10 cellular contexts compared by ENCODE assay signal in genomic region chr20:21520702-21521595, GRCh38. TPM values are rescaled to one million over a fixed set of nuclear protein-coding genes. Genes with fewer than 3 reads are reported as not detected.
DNase-seq lines count a peak whose midpoint lies in the region; ATAC-seq and TF ChIP-seq lines count a peak whose summit lies in the region.
"Had no signal": no experiment of that assay in that cellular context is flagged by ENCODE, and none has a peak within 500 bp of the region (broad histone marks: within the 10 kb centered on the region; RNA-seq: fewer than 3 reads in every experiment).

No MANE protein-coding gene starts in this region.

- peaks cover 3% of the 10 kb centered on the region for H3K9me3 ChIP-seq in neuron (ENCODE audit: low read length)
- H3K9me3 ChIP-seq in CD8-positive, alpha-beta T cell (ENCODE audit: low read length): no peaks in the 10 kb centered on the region
- H3K9me3 ChIP-seq: esophagus squamous epithelium had no signal

- intact Hi-C loops in dorsolateral prefrontal cortex (cut with DNase I): loop anchor here (2.0 to 5.0 kb wide), 3 partner anchors 14 to 86 kb away; no protein-coding TSS in a partner anchor
- intact Hi-C loops in CD8-positive, alpha-beta T cell (cut with DNase I, micrococcal nuclease): no loop called here

- no peak overlapping the region for H2AFZ ChIP-seq in neuron (ENCODE audit: low read depth, low read length)

- no peak overlapping the region for H3K4me3 Mint-ChIP-seq in CD8-positive, alpha-beta T cell

- POLR2A ChIA-PET in CD8-positive, alpha-beta T cell (lab: Charles Lee): no interaction called here

- H3K36me3 Mint-ChIP-seq in CD8-positive, alpha-beta T cell: no peaks in the 10 kb centered on the region

- no peak overlapping the region for H3K27ac Mint-ChIP-seq in CD8-positive, alpha-beta T cell

- TF ChIP-seq CTCF in dorsolateral prefrontal cortex (IDR thresholded peaks at IDR 0.05 in 54 of 56, conservative IDR thresholded peaks at IDR 0.05 in 2 of 56; ENCODE audit: low read depth in 1 of 56, partially characterized antibody in 56 of 56): peak in 55 of 56 donors; percentile 18 to 79 (median 64)
- no peak for TF ChIP-seq CTCF in CD8-positive, alpha-beta T cell (IDR thresholded peaks at IDR 0.05)

- peaks cover 72% of the 10 kb centered on the region for H3K27me3 Mint-ChIP-seq in CD8-positive, alpha-beta T cell (ENCODE audit: low read depth)

- peaks cover 26% of the 10 kb centered on the region for H3K4me1 Mint-ChIP-seq in CD8-positive, alpha-beta T cell (ENCODE audit: low read depth)

- H3K4me3 ChIP-seq in dorsolateral prefrontal cortex: peak overlapping the region; percentile 33 to 83 (median 66)
- H3K4me3 ChIP-seq in neuron (ENCODE audit: low read length): peak overlapping the region; percentile 20
- no peak overlapping the region for H3K4me3 ChIP-seq in CD8-positive, alpha-beta T cell (ENCODE audit: low read depth, low read length)
- H3K4me3 ChIP-seq: esophagus squamous epithelium had no signal

- H3K9me3 Mint-ChIP-seq in CD8-positive, alpha-beta T cell: no peaks in the 10 kb centered on the region

- CTCF ChIA-PET in CD8-positive, alpha-beta T cell (lab: Charles Lee): interaction anchor here (0.7 to 1.6 kb wide), 6 partner anchors 9 to 661 kb away, joined by 3 to 5 read pairs (median 4); no protein-coding TSS in a partner anchor

- H3K36me3 ChIP-seq in neuron (ENCODE audit: insufficient read depth, low read length): no peaks in the 10 kb centered on the region
- no peaks in the 10 kb centered on the region for H3K36me3 ChIP-seq in CD8-positive, alpha-beta T cell (ENCODE audit: insufficient read depth, low read length)
- H3K36me3 ChIP-seq: esophagus squamous epithelium had no signal

- DNase-seq in NCI-H345 (lab: John Stamatoyannopoulos, UW) (peak; percentile 9), NCI-H345 treated with DMSO at 0.1 percent for 48 hours (lab: John Stamatoyannopoulos, UW; ENCODE audit: unreplicated experiment) (no peak), NCI-H1092 treated with DMSO at 0.1 percent for 48 hours (lab: John Stamatoyannopoulos, UW) (peak; percentile 75), dorsolateral prefrontal cortex (peak in 4 of 10 donors; percentile 62 to 77 (median 70))
- DNase-seq in CD8-positive, alpha-beta T cell: no peak
- DNase-seq: esophagus squamous epithelium had no signal

- H3K27ac ChIP-seq in dorsolateral prefrontal cortex: peak overlapping the region in 58 of 59 donors; percentile 20 to 98 (median 86)
- H3K27ac ChIP-seq in CD8-positive, alpha-beta T cell (ENCODE audit: low read depth, low read length): no peak overlapping the region
- H3K27ac ChIP-seq: esophagus squamous epithelium had no signal

- peaks cover 27% of the 10 kb centered on the region for H3K4me1 ChIP-seq in neuron (ENCODE audit: insufficient read depth, low read length)
- peaks cover 28% of the 10 kb centered on the region for H3K4me1 ChIP-seq in CD8-positive, alpha-beta T cell (ENCODE audit: insufficient read depth, low read length)

- H3K27me3 ChIP-seq in dorsolateral prefrontal cortex (peaks cover 0 to 98% (median 79%) of the 10 kb centered on the region in 45 donors), neuron (ENCODE audit: insufficient read depth, low read length) (peaks cover 93% of the 10 kb centered on the region)
- peaks cover 28% of the 10 kb centered on the region for H3K27me3 ChIP-seq in CD8-positive, alpha-beta T cell (ENCODE audit: insufficient read depth, low read length)

- ATAC-seq in HG03571 (IDR thresholded peaks at IDR 0.05; ENCODE audit: unreplicated experiment) (no peak), GM18868 (IDR thresholded peaks at IDR 0.05; ENCODE audit: unreplicated experiment) (no peak)
- no peak for ATAC-seq in CD8-positive, alpha-beta T cell

RNA-seq across cellular contexts. Expression of gene NKX2-2, which starts 7.1 kb away (rescaled TPM):
- total RNA-seq in dorsolateral prefrontal cortex: 10 to 100 TPM in 101 of 120 experiments, 1 to 10 TPM in 19; 5.9 to 47.3 (median 14.2) TPM
- total RNA-seq in CD8-positive, alpha-beta T cell: not detected
- total RNA-seq: esophagus squamous epithelium, NCI-H460 had no signal

Comparison
In these comparisons a context has a peak if more than half of its experiments do, and no peak if none do; other contexts are left out.
1. DNase-seq: peak in NCI-H345 (single experiment) and NCI-H1092 treated with DMSO at 0.1 percent for 48 hours (single experiment); none in NCI-H345 treated with DMSO at 0.1 percent for 48 hours (single experiment) and CD8-positive, alpha-beta T cell (0 of 7).
2. RNA of gene NKX2-2, which starts 7.1 kb away (total RNA-seq): 5.9 to 47.3 TPM in dorsolateral prefrontal cortex; not detected in CD8-positive, alpha-beta T cell; every median in the first group is over 4 times any median in the second.
3. intact Hi-C loops: an anchor here in dorsolateral prefrontal cortex (2.0 to 5.0 kb wide); none called in CD8-positive, alpha-beta T cell.